2 cellular contexts compared by ENCODE assay signal in the genomic region with DNA sequence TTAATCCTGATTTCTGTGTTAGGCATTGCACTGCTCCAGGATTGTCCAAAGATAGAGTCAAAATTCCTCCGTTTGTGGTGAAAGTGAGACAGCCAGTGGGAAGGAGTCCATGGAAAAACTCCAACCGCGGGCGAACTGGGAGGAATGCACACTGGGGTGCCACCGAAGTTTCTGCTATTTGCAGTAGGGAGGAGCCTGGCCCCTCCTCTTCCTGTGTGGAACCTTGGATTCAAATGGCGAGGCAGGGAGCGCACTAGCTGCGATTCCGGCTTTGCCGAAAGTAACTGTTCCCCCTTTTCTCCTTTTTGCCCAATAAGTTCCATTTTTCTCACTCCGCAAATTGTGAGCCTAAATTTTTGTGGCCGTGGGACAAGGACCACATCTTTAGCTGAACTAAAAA.
TF ChIP-seq lines count a peak whose summit lies in the region.

No MANE protein-coding gene starts in this region.

TF ChIP-seq in WTC11, 78 proteins besides CTCF, POLR2A, EP300 and RAD21 (continued from another document):
- no peak for TF ChIP-seq ZNF512 (CRISPR knock-in tag; IDR thresholded peaks at IDR 0.05; ENCODE audit: borderline replicate concordance)
- TF ChIP-seq, protein P1, sequence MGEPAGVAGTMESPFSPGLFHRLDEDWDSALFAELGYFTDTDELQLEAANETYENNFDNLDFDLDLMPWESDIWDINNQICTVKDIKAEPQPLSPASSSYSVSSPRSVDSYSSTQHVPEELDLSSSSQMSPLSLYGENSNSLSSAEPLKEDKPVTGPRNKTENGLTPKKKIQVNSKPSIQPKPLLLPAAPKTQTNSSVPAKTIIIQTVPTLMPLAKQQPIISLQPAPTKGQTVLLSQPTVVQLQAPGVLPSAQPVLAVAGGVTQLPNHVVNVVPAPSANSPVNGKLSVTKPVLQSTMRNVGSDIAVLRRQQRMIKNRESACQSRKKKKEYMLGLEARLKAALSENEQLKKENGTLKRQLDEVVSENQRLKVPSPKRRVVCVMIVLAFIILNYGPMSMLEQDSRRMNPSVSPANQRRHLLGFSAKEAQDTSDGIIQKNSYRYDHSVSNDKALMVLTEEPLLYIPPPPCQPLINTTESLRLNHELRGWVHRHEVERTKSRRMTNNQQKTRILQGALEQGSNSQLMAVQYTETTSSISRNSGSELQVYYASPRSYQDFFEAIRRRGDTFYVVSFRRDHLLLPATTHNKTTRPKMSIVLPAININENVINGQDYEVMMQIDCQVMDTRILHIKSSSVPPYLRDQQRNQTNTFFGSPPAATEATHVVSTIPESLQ (CRISPR knock-in tag; IDR thresholded peaks at IDR 0.05) = no peak
- TF ChIP-seq, protein P2, sequence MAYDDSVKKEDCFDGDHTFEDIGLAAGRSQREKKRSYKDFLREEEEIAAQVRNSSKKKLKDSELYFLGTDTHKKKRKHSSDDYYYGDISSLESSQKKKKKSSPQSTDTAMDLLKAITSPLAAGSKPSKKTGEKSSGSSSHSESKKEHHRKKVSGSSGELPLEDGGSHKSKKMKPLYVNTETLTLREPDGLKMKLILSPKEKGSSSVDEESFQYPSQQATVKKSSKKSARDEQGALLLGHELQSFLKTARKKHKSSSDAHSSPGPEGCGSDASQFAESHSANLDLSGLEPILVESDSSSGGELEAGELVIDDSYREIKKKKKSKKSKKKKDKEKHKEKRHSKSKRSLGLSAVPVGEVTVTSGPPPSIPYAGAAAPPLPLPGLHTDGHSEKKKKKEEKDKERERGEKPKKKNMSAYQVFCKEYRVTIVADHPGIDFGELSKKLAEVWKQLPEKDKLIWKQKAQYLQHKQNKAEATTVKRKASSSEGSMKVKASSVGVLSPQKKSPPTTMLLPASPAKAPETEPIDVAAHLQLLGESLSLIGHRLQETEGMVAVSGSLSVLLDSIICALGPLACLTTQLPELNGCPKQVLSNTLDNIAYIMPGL (CRISPR knock-in tag; IDR thresholded peaks at IDR 0.05) = no peak
- no peak for TF ChIP-seq TCF7 (CRISPR knock-in tag; IDR thresholded peaks at IDR 0.05; ENCODE audit: low read depth)
- TF ChIP-seq, protein P3, sequence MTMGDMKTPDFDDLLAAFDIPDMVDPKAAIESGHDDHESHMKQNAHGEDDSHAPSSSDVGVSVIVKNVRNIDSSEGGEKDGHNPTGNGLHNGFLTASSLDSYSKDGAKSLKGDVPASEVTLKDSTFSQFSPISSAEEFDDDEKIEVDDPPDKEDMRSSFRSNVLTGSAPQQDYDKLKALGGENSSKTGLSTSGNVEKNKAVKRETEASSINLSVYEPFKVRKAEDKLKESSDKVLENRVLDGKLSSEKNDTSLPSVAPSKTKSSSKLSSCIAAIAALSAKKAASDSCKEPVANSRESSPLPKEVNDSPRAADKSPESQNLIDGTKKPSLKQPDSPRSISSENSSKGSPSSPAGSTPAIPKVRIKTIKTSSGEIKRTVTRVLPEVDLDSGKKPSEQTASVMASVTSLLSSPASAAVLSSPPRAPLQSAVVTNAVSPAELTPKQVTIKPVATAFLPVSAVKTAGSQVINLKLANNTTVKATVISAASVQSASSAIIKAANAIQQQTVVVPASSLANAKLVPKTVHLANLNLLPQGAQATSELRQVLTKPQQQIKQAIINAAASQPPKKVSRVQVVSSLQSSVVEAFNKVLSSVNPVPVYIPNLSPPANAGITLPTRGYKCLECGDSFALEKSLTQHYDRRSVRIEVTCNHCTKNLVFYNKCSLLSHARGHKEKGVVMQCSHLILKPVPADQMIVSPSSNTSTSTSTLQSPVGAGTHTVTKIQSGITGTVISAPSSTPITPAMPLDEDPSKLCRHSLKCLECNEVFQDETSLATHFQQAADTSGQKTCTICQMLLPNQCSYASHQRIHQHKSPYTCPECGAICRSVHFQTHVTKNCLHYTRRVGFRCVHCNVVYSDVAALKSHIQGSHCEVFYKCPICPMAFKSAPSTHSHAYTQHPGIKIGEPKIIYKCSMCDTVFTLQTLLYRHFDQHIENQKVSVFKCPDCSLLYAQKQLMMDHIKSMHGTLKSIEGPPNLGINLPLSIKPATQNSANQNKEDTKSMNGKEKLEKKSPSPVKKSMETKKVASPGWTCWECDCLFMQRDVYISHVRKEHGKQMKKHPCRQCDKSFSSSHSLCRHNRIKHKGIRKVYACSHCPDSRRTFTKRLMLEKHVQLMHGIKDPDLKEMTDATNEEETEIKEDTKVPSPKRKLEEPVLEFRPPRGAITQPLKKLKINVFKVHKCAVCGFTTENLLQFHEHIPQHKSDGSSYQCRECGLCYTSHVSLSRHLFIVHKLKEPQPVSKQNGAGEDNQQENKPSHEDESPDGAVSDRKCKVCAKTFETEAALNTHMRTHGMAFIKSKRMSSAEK (CRISPR knock-in tag; IDR thresholded peaks at IDR 0.05; ENCODE audit: borderline replicate concordance) = no peak
- TF ChIP-seq, protein P4, sequence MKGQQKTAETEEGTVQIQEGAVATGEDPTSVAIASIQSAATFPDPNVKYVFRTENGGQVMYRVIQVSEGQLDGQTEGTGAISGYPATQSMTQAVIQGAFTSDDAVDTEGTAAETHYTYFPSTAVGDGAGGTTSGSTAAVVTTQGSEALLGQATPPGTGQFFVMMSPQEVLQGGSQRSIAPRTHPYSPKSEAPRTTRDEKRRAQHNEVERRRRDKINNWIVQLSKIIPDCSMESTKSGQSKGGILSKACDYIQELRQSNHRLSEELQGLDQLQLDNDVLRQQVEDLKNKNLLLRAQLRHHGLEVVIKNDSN (CRISPR knock-in tag; IDR thresholded peaks at IDR 0.05) = no peak
- TF ChIP-seq NFYB (CRISPR knock-in tag; conservative IDR thresholded peaks at IDR 0.05; ENCODE audit: low read depth) = no peak

TF ChIP-seq in liver, 16 proteins besides CTCF, POLR2A, EP300 and RAD21 (continued from another document):
- TF ChIP-seq, protein P5, sequence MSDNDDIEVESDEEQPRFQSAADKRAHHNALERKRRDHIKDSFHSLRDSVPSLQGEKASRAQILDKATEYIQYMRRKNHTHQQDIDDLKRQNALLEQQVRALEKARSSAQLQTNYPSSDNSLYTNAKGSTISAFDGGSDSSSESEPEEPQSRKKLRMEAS (IDR thresholded peaks at IDR 0.05) = no peak
- TF ChIP-seq FOXA1 (IDR thresholded peaks at IDR 0.05) (no peak), JUND (IDR thresholded peaks at IDR 0.05) (no peak), YY1 (IDR thresholded peaks at IDR 0.05) (no peak), HNF4A (conservative IDR thresholded peaks at IDR 0.05) (no peak), NR2F2 (IDR thresholded peaks at IDR 0.05) (no peak), FOXA2 (IDR thresholded peaks at IDR 0.05) (no peak), GABPA (IDR thresholded peaks at IDR 0.05 in 1 of 2, conservative IDR thresholded peaks at IDR 0.05 in 1 of 2) (no peak)
TF ChIP-seq in liver: peak in this region for 0.
